Comparison of ENCODE assay signal across 22 cellular contexts in genomic region chr6:39665871-39666270, GRCh38. TPM values are rescaled to one million over a fixed set of nuclear protein-coding genes. Genes with fewer than 3 reads are reported as not detected.
"Had no signal": no experiment of that assay in that cellular context is flagged by ENCODE, and none has a peak within 500 bp of the region (broad histone marks: within the 10 kb centered on the region; RNA-seq: fewer than 3 reads in every experiment).

No MANE protein-coding gene starts in this region.

- H3K36me3 ChIP-seq: brain microvascular endothelial cell, esophagus squamous epithelium, transverse colon, uterus, WERI-Rb-1 had no signal

- H3K27me3 ChIP-seq: brain microvascular endothelial cell, esophagus squamous epithelium, transverse colon, uterus had no signal

- H3K27ac ChIP-seq: brain microvascular endothelial cell, coronary artery, foreskin keratinocyte, transverse colon, uterus, WERI-Rb-1 had no signal

- H3K4me3 ChIP-seq: coronary artery, esophagus squamous epithelium, transverse colon, uterus had no signal

- DNase-seq: activated CD4-positive, alpha-beta T cell treated with anti-CD3 and anti-CD28 coated beads, Interleukin-2, amount 50 U/mL, for 4 hours; activated effector memory CD4-positive, alpha-beta T cell treated with anti-CD3 and anti-CD28 coated beads, Interleukin-2, amount 50 U/mL, for 16 hours; activated naive CD4-positive, alpha-beta T cell treated with anti-CD3 and anti-CD28 coated beads, Interleukin-2, amount 50 U/mL, for 16 hours; activated T-cell treated with anti-CD3 and anti-CD28 coated beads, Interleukin-2, amount 50 U/mL, for 72 hours; brain microvascular endothelial cell; effector memory CD4-positive, alpha-beta T cell; esophagus squamous epithelium; foreskin keratinocyte; glutamatergic neuron; islet precursor cell; midbrain; nephron progenitor cell; nucleus accumbens; stimulated activated CD8-positive, alpha-beta memory T cell treated with anti-CD3 and anti-CD28 coated beads, Interleukin-4, amount 100 ng/mL, for 48 hours; stimulated activated naive CD4-positive, alpha-beta T cell; transverse colon; uterus; WERI-Rb-1 had no signal

- H3K9me3 ChIP-seq: esophagus squamous epithelium, transverse colon, uterus had no signal

- H3K27ac Mint-ChIP-seq: activated T-cell treated with anti-CD3 and anti-CD28 coated beads, Interleukin-2, amount 50 U/mL, for 72 hours; nephron progenitor cell had no signal

- H3K4me1 Mint-ChIP-seq: central memory CD8-positive, alpha-beta T cell had no signal

- H3K4me1 ChIP-seq: foreskin keratinocyte, transverse colon, uterus had no signal

- H3K4me3 Mint-ChIP-seq: activated T-cell treated with anti-CD3 and anti-CD28 coated beads, Interleukin-2, amount 50 U/mL, for 72 hours; central memory CD8-positive, alpha-beta T cell; nephron progenitor cell had no signal

- ATAC-seq: activated T-cell treated with anti-CD3 and anti-CD28 coated beads, Interleukin-2, amount 50 U/mL, for 72 hours; foreskin keratinocyte; left lobe of liver had no signal

- H3K9me3 Mint-ChIP-seq: activated T-cell treated with anti-CD3 and anti-CD28 coated beads, Interleukin-2, amount 50 U/mL, for 72 hours; central memory CD8-positive, alpha-beta T cell; nephron progenitor cell had no signal

RNA-seq across cellular contexts. Expression of gene KIF6, which starts 59.3 kb away (rescaled TPM):
- total RNA-seq: endothelial cell of umbilical vein had no signal
